ENCODE assay signal across 8 cellular contexts in the genomic region with DNA sequence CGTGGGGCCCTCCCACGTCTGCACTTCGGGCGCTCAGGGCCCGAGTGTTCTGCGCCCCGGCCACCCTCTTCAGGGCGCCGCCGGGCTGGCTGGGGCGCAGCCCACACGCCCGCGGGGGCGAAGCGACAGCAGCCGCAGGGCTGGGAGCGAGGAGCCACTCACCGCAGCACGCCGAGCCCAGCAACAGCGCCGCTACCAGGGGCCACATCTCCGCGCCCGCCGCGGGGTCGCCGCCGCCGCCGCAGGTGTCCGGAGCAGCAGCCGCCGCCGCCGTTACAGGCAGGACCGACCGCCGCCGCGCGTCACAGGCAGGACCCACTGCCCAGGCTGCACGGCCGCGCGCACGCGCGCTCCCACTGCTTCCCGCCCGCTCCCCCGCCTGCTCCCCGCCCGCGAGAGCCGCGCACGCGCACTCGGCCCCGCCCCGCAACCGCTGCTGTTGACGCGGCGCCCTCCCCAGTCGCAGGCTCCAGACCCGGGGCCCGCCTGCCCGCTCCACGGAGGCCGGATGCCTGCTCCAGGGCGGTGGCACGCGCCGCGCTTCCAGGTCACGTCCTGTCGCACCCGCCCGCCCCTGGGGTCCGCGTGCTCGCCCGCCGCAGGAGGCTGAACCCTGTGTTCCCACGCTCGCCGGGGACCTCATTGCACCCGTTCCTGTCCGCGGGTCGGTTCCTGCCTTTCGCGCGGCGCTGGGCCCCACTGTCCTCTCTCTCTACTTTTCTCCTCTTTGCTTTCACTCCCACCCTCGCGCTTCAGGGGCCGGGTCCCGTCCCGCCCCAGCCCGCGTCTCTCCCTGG. TPM values are rescaled to one million over a fixed set of nuclear protein-coding genes. Genes with fewer than 3 reads are reported as not detected.
DNase-seq lines count a peak whose midpoint lies in the region; ATAC-seq and TF ChIP-seq lines count a peak whose summit lies in the region.

Gene CD47 (minus strand): TSS at position 331 of the 797 bp plus-strand sequence. CDS start 123 bp downstream, at position 208.

- H3K4me1 ChIP-seq in vagina: peaks cover 40% of the 10 kb centered on the region

- peak within 1 kb of the TSS; percentile 95 for H3K27ac ChIP-seq in vagina

- H3K9me3 ChIP-seq in vagina: no peaks in the 10 kb centered on the region

- DNase-seq in NCI-H2029 (lab: John Stamatoyannopoulos, UW) (peak; percentile 82), T1000 (lab: John Stamatoyannopoulos, UW) (peak; percentile 80), astrocyte of the cerebellum (ENCODE audit: low read depth) (peak; percentile 62), hepatic stellate cell (ENCODE audit: low spot score) (peak; percentile 96), renal cortical epithelial cell (ENCODE audit: low read depth) (peak; percentile 54), vagina (ENCODE audit: extremely low spot score in 2 of 2) (peak in 1 of 2 donors; percentile 94)

- intact Hi-C loops in vagina (cut with DNase I): no loop called here

- peak; percentile 76 for ATAC-seq in GM18505 (IDR thresholded peaks at IDR 0.05; ENCODE audit: unreplicated experiment)
- peak; percentile 81 for ATAC-seq in HG02970 (IDR thresholded peaks at IDR 0.05; ENCODE audit: low FRiP score, unreplicated experiment)

- TF ChIP-seq CTCF in astrocyte of the cerebellum (IDR thresholded peaks at IDR 0.05; ENCODE audit: low read depth, low read length, missing control alignments): no peak
- TF ChIP-seq CTCF in vagina (IDR thresholded peaks at IDR 0.05): no peak

- no peaks in the 10 kb centered on the region for H3K36me3 ChIP-seq in vagina

- TF ChIP-seq POLR2A in GM18505 (IDR thresholded peaks at IDR 0.05; ENCODE audit: borderline replicate concordance, extremely low read depth, insufficient read depth, insufficient read length) (peak; percentile 81), vagina (IDR thresholded peaks at IDR 0.05) (peak in 1 of 2 donors; percentile 77)

- peak within 1 kb of the TSS; percentile 87 for H3K4me3 ChIP-seq in astrocyte of the cerebellum (ENCODE audit: low read depth, low read length)
- H3K4me3 ChIP-seq in vagina: peak within 1 kb of the TSS; percentile 76 to 93

- in situ Hi-C loops in astrocyte of the cerebellum (cut with HindIII; ENCODE audit: low sequenced_read_pairs): no loop called here

- H3K27me3 ChIP-seq in vagina: no peaks in the 10 kb centered on the region

RNA-seq across cellular contexts. Expression of gene CD47, which starts in this region (rescaled TPM):
- total RNA-seq in renal cortical epithelial cell (190 and 342 TPM in 2 replicates), vagina (51.3 TPM)
